In genomic region chr17:797236-797635, GRCh38 we compare ENCODE assay signal across 19 cellular contexts.
"Had no signal": no experiment of that assay in that cellular context is flagged by ENCODE, and none has a peak within 500 bp of the region (broad histone marks: within the 10 kb centered on the region; RNA-seq: fewer than 3 reads in every experiment).

No MANE protein-coding gene starts in this region.

- H3K9me3 ChIP-seq: mucosa of descending colon, testis, upper lobe of left lung had no signal

- H3K27ac Mint-ChIP-seq: activated CD4-positive, alpha-beta T cell treated with anti-CD3 and anti-CD28 coated beads, Interleukin-2, amount 10 ng/mL, durations not matched to agents 24 days and 14 days; activated T-cell treated with anti-CD3 and anti-CD28 coated beads, Interleukin-2, amount 50 U/mL, for 72 hours; stimulated activated naive CD8-positive, alpha-beta T cell treated with anti-CD3 and anti-CD28 coated beads, Interleukin-15, Interleukin-2, amounts not matched to agents 100 ng/mL and 50 ng/mL, for 24 hours; T-helper 1 cell treated with Interleukin-12 subunit alpha and Interleukin-12 subunit beta and Interleukin-4 antibody, amounts not matched to agents 30 μg/mL and 1 μg/mL, for 36 hours had no signal

- ATAC-seq: activated naive CD4-positive, alpha-beta T cell treated with anti-CD3 and anti-CD28 coated beads, Interleukin-2, amount 50 U/mL, for 72 hours; left colon; mucosa of descending colon; naive thymus-derived CD4-positive, alpha-beta T cell; right cardiac atrium had no signal

- H3K4me2 ChIP-seq: smooth muscle cell had no signal

- H3K27me3 ChIP-seq: testis, upper lobe of left lung had no signal

- H3K36me3 Mint-ChIP-seq: activated naive CD4-positive, alpha-beta T cell treated with anti-CD3 and anti-CD28 coated beads, Interleukin-2, amount 50 U/mL, for 72 hours had no signal

- H3K27ac ChIP-seq: testis had no signal

- DNase-seq: activated CD4-positive, alpha-beta T cell treated with anti-CD3 and anti-CD28 coated beads, Interleukin-2, amount 10 ng/mL, durations not matched to agents 24 days and 14 days; activated CD4-positive, CD25-positive, alpha-beta regulatory T cell; activated CD8-positive, alpha-beta memory T cell treated with anti-CD3 and anti-CD28 coated beads, Interleukin-2, amount 50 U/mL, for 48 hours; activated gamma-delta T cell; activated T-cell treated with anti-CD3 and anti-CD28 coated beads, Interleukin-2, amount 50 U/mL, for 72 hours; central memory CD4-positive, alpha-beta T cell; cortex of kidney; effector memory CD4-positive, alpha-beta T cell; left colon; mammary epithelial cell; mucosa of descending colon; naive thymus-derived CD4-positive, alpha-beta T cell; right cardiac atrium; testis had no signal

- H3K9me3 Mint-ChIP-seq: activated CD4-positive, alpha-beta T cell treated with anti-CD3 and anti-CD28 coated beads, Interleukin-2, amount 10 ng/mL, durations not matched to agents 24 days and 14 days; activated naive CD4-positive, alpha-beta T cell treated with anti-CD3 and anti-CD28 coated beads, Interleukin-2, amount 50 U/mL, for 72 hours; activated T-cell treated with anti-CD3 and anti-CD28 coated beads, Interleukin-2, amount 50 U/mL, for 72 hours; naive thymus-derived CD4-positive, alpha-beta T cell; stimulated activated naive CD8-positive, alpha-beta T cell treated with anti-CD3 and anti-CD28 coated beads, Interleukin-15, Interleukin-2, amounts not matched to agents 100 ng/mL and 50 ng/mL, for 24 hours; T-helper 1 cell treated with Interleukin-12 subunit alpha and Interleukin-12 subunit beta and Interleukin-4 antibody, amounts not matched to agents 30 μg/mL and 1 μg/mL, for 36 hours had no signal

- H3K4me3 Mint-ChIP-seq: activated CD4-positive, alpha-beta T cell treated with anti-CD3 and anti-CD28 coated beads, Interleukin-2, amount 10 ng/mL, durations not matched to agents 24 days and 14 days; activated T-cell treated with anti-CD3 and anti-CD28 coated beads, Interleukin-2, amount 50 U/mL, for 72 hours; naive thymus-derived CD4-positive, alpha-beta T cell; stimulated activated naive CD8-positive, alpha-beta T cell treated with anti-CD3 and anti-CD28 coated beads, Interleukin-15, Interleukin-2, amounts not matched to agents 100 ng/mL and 50 ng/mL, for 24 hours; T-helper 1 cell treated with Interleukin-12 subunit alpha and Interleukin-12 subunit beta and Interleukin-4 antibody, amounts not matched to agents 30 μg/mL and 1 μg/mL, for 36 hours had no signal

- H3K27me3 Mint-ChIP-seq: activated CD4-positive, alpha-beta T cell treated with anti-CD3 and anti-CD28 coated beads, Interleukin-2, amount 10 ng/mL, durations not matched to agents 24 days and 14 days; naive thymus-derived CD4-positive, alpha-beta T cell; stimulated activated naive CD8-positive, alpha-beta T cell treated with anti-CD3 and anti-CD28 coated beads, Interleukin-15, Interleukin-2, amounts not matched to agents 100 ng/mL and 50 ng/mL, for 24 hours had no signal

- H3K4me3 ChIP-seq: mucosa of descending colon, smooth muscle cell, testis, upper lobe of left lung had no signal
